ENCODE assay signal across 8 cellular contexts in genomic region chr2:202237787-202238233, GRCh38. TPM values are rescaled to one million over a fixed set of nuclear protein-coding genes. Genes with fewer than 3 reads are reported as not detected.
DNase-seq lines count a peak whose midpoint lies in the region; ATAC-seq and TF ChIP-seq lines count a peak whose summit lies in the region.

No MANE protein-coding gene starts in this region.

- intact Hi-C loops in body of pancreas (cut with DNase I) (no loop called here), sigmoid colon (cut with DNase I) (no loop called here)

- peaks cover 11% of the 10 kb centered on the region for H3K36me3 ChIP-seq in BLaER1
- peaks cover 14% of the 10 kb centered on the region for H3K36me3 ChIP-seq in NT2/D1 (ENCODE audit: insufficient read depth, insufficient read length, low read length)
- no peaks in the 10 kb centered on the region for H3K36me3 ChIP-seq in body of pancreas (replicated peaks in 1 of 2; ENCODE audit: insufficient read depth in 1 of 2, low read depth in 2 of 2)
- peaks cover 4% of the 10 kb centered on the region for H3K36me3 ChIP-seq in iPS-18a (ENCODE audit: control insufficient read depth, low read depth, low read length)
- H3K36me3 ChIP-seq in sigmoid colon: no peaks in the 10 kb centered on the region

- H3K4me3 ChIP-seq in BLaER1 (peak overlapping the region; percentile 94), NT2/D1 (ENCODE audit: insufficient read length, low read depth) (peak overlapping the region; percentile 94), body of pancreas (peak overlapping the region; percentile 63 to 70), iPS-18a (ENCODE audit: low read length) (peak overlapping the region; percentile 68), sigmoid colon (peak overlapping the region; percentile 86 to 97 (median 94))

- no peak for TF ChIP-seq CTCF in body of pancreas (IDR thresholded peaks at IDR 0.05)
- TF ChIP-seq CTCF in sigmoid colon (IDR thresholded peaks at IDR 0.05): no peak

- H3K4me2 ChIP-seq in BLaER1: peak overlapping the region; percentile 86

- H3K27me3 ChIP-seq in BLaER1: no peaks in the 10 kb centered on the region
- no peaks in the 10 kb centered on the region for H3K27me3 ChIP-seq in NT2/D1 (ENCODE audit: insufficient read depth, insufficient read length)
- no peaks in the 10 kb centered on the region for H3K27me3 ChIP-seq in body of pancreas
- H3K27me3 ChIP-seq in iPS-18a (ENCODE audit: control insufficient read depth, insufficient read depth, low read length): no peaks in the 10 kb centered on the region
- no peaks in the 10 kb centered on the region for H3K27me3 ChIP-seq in sigmoid colon

- TF ChIP-seq EP300 in sigmoid colon (IDR thresholded peaks at IDR 0.05): no peak

- DNase-seq in NT2/D1 (ENCODE audit: low read depth, low spot score) (no peak), body of pancreas (peak in 3 of 4 donors; percentile 10 to 30 (median 18)), sigmoid colon (peak; percentile 66), T1000 (lab: John Stamatoyannopoulos, UW) (no peak)

- peaks cover 53% of the 10 kb centered on the region for H4K20me1 ChIP-seq in BLaER1

- 0 to 1% methylated on average over 10 to 30 of the region's 30 CpGs for WGBS in body of pancreas, 2 donors
- WGBS in sigmoid colon, 2 donors: 0 to 1% methylated on average over 30 of the region's 30 CpGs

- peak; percentile 43 for ATAC-seq in GM18511 (IDR thresholded peaks at IDR 0.05; ENCODE audit: unreplicated experiment)
- peak; percentile 38 for ATAC-seq in HG03025 (IDR thresholded peaks at IDR 0.05; ENCODE audit: low FRiP score, unreplicated experiment)
- ATAC-seq in body of pancreas: peak; percentile 45

- H3K9ac ChIP-seq in BLaER1 (peak overlapping the region; percentile 96), NT2/D1 (ENCODE audit: insufficient read length, low read depth) (peak overlapping the region; percentile 97), iPS-18a (ENCODE audit: low read length) (peak overlapping the region; percentile 94)

- H3K4me1 ChIP-seq in BLaER1: peaks cover 45% of the 10 kb centered on the region
- H3K4me1 ChIP-seq in NT2/D1 (ENCODE audit: insufficient read depth, insufficient read length): no peaks in the 10 kb centered on the region
- H3K4me1 ChIP-seq in body of pancreas: peaks cover 10% of the 10 kb centered on the region
- peaks cover 9% of the 10 kb centered on the region for H3K4me1 ChIP-seq in iPS-18a (ENCODE audit: control insufficient read depth, low read depth, low read length)
- peaks cover 0 to 35% (median 33%) of the 10 kb centered on the region in 4 donors for H3K4me1 ChIP-seq in sigmoid colon

- peak overlapping the region; percentile 89 for H3K27ac ChIP-seq in BLaER1
- H3K27ac ChIP-seq in body of pancreas: peak overlapping the region; percentile 52 to 86 (median 75)
- peak overlapping the region; percentile 90 for H3K27ac ChIP-seq in iPS-18a (ENCODE audit: low read length)
- H3K27ac ChIP-seq in sigmoid colon: peak overlapping the region; percentile 90 to 98 (median 94)

- H3K9me3 ChIP-seq in BLaER1 (no peaks in the 10 kb centered on the region), NT2/D1 (ENCODE audit: insufficient read depth, low read length) (no peaks in the 10 kb centered on the region), body of pancreas (no peaks in the 10 kb centered on the region), iPS-18a (ENCODE audit: control insufficient read depth, low read depth, low read length) (no peaks in the 10 kb centered on the region), sigmoid colon (no peaks in the 10 kb centered on the region)

- TF ChIP-seq POLR2A in body of pancreas (IDR thresholded peaks at IDR 0.05) (no peak), sigmoid colon (IDR thresholded peaks at IDR 0.05) (no peak)

RNA-seq across cellular contexts. Expression of gene SUMO1, which starts 0.6 kb away (rescaled TPM):
- total RNA-seq in body of pancreas (10 to 100 TPM in 1 of 2 donors, 1 to 10 TPM in 1; 5.6 to 43.8 TPM), sigmoid colon (10 to 100 TPM; 56.2 to 98.4 (median 76.1) TPM)
- 100 to 1,000 TPM in 2 of 3 donors, 10 to 100 TPM in 1; 88.6 to 191 (median 159) TPM for polyA plus RNA-seq in sigmoid colon

RNA-seq across cellular contexts. Expression of gene NOP58, which starts 27.8 kb away (rescaled TPM):
- 10 to 100 TPM; 70.2 to 93.4 TPM for total RNA-seq in body of pancreas
- 10 to 100 TPM; 35.9 to 91.1 (median 40.6) TPM for total RNA-seq in sigmoid colon
- polyA plus RNA-seq in sigmoid colon: 10 to 100 TPM; 15.6 to 55.6 (median 22.0) TPM

Comparison
In these comparisons a context has a peak if more than half of its experiments do, and no peak if none do; other contexts are left out.
1. DNase-seq: peak in body of pancreas (3 of 4) and sigmoid colon (single experiment); none in NT2/D1 (single experiment) and T1000 (single experiment).
2. Peak in every context shown above with its lines, with median percentiles within 50 percentile points of each other: H3K27ac ChIP-seq, H3K4me3 ChIP-seq, H3K9ac ChIP-seq and ATAC-seq.